ENCODE assay signal across 2 cellular contexts in the genomic region with DNA sequence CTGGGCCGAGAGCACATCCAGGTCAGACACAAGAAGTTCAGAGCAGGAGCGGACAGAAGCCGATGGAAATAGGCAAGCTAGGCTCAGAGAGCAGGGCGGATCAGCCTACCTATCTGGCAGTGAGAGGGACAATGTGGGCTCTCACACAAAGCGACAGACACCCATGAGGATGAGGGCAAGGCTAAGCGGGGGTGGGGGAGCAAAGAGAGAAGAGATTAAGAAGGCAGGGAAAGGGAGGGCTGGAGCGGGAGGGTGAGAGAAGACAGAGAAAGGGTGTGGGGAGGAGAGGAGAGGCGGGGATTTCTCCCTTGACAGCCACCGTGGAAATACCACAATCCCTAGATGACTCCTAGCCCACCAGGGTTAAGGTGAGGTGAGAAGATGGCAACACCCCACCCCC.
TF ChIP-seq lines count a peak whose summit lies in the region.

No MANE protein-coding gene starts in this region.

TF ChIP-seq in WTC11, 78 proteins besides CTCF, POLR2A, EP300 and RAD21 (continued from another document):
- TF ChIP-seq PRRX2 (CRISPR knock-in tag; IDR thresholded peaks at IDR 0.05), result no peak

TF ChIP-seq in SK-N-SH, 30 proteins besides CTCF, POLR2A, EP300 and RAD21 (continued from another document):
- TF ChIP-seq CHD2 (IDR thresholded peaks at IDR 0.05; ENCODE audit: low read length, partially characterized antibody), result no peak
- TF ChIP-seq TCF12 (IDR thresholded peaks at IDR 0.05), result no peak
- TF ChIP-seq, protein P1, sequence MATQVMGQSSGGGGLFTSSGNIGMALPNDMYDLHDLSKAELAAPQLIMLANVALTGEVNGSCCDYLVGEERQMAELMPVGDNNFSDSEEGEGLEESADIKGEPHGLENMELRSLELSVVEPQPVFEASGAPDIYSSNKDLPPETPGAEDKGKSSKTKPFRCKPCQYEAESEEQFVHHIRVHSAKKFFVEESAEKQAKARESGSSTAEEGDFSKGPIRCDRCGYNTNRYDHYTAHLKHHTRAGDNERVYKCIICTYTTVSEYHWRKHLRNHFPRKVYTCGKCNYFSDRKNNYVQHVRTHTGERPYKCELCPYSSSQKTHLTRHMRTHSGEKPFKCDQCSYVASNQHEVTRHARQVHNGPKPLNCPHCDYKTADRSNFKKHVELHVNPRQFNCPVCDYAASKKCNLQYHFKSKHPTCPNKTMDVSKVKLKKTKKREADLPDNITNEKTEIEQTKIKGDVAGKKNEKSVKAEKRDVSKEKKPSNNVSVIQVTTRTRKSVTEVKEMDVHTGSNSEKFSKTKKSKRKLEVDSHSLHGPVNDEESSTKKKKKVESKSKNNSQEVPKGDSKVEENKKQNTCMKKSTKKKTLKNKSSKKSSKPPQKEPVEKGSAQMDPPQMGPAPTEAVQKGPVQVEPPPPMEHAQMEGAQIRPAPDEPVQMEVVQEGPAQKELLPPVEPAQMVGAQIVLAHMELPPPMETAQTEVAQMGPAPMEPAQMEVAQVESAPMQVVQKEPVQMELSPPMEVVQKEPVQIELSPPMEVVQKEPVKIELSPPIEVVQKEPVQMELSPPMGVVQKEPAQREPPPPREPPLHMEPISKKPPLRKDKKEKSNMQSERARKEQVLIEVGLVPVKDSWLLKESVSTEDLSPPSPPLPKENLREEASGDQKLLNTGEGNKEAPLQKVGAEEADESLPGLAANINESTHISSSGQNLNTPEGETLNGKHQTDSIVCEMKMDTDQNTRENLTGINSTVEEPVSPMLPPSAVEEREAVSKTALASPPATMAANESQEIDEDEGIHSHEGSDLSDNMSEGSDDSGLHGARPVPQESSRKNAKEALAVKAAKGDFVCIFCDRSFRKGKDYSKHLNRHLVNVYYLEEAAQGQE (IDR thresholded peaks at IDR 0.05; ENCODE audit: low read depth, low read length), result no peak
- TF ChIP-seq MEF2A (IDR thresholded peaks at IDR 0.05; ENCODE audit: borderline replicate concordance, low read depth), result no peak
- TF ChIP-seq FOSL2 (IDR thresholded peaks at IDR 0.05; ENCODE audit: borderline replicate concordance, low read depth), result no peak
- TF ChIP-seq RCOR1 (IDR thresholded peaks at IDR 0.05; ENCODE audit: low read length), result no peak
- TF ChIP-seq RXRA (IDR thresholded peaks at IDR 0.05; ENCODE audit: borderline replicate concordance, low read depth), result no peak
- TF ChIP-seq, protein P2, sequence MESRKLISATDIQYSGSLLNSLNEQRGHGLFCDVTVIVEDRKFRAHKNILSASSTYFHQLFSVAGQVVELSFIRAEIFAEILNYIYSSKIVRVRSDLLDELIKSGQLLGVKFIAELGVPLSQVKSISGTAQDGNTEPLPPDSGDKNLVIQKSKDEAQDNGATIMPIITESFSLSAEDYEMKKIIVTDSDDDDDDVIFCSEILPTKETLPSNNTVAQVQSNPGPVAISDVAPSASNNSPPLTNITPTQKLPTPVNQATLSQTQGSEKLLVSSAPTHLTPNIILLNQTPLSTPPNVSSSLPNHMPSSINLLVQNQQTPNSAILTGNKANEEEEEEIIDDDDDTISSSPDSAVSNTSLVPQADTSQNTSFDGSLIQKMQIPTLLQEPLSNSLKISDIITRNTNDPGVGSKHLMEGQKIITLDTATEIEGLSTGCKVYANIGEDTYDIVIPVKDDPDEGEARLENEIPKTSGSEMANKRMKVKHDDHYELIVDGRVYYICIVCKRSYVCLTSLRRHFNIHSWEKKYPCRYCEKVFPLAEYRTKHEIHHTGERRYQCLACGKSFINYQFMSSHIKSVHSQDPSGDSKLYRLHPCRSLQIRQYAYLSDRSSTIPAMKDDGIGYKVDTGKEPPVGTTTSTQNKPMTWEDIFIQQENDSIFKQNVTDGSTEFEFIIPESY (IDR thresholded peaks at IDR 0.05; ENCODE audit: borderline replicate concordance, low read depth), result no peak
- TF ChIP-seq MXI1 (IDR thresholded peaks at IDR 0.05; ENCODE audit: low read depth, low read length), result no peak
- TF ChIP-seq POLR2AphosphoS5 (IDR thresholded peaks at IDR 0.05; ENCODE audit: low read depth, low read length), result no peak
- no peak for TF ChIP-seq GATA2 (CRISPR knock-in tag; IDR thresholded peaks at IDR 0.05)
- no peak for TF ChIP-seq NRF1 (IDR thresholded peaks at IDR 0.05; ENCODE audit: low read depth, low read length)
